Comparison of ENCODE assay signal across 20 cellular contexts in genomic region chr7:8172372-8173354, GRCh38.
DNase-seq lines count a peak whose midpoint lies in the region; ATAC-seq and TF ChIP-seq lines count a peak whose summit lies in the region.
"Had no signal": no experiment of that assay in that cellular context is flagged by ENCODE, and none has a peak within 500 bp of the region (broad histone marks: within the 10 kb centered on the region; RNA-seq: fewer than 3 reads in every experiment).

No MANE protein-coding gene starts in this region.

- H3K4me2 ChIP-seq in mesenchymal stem cell (ENCODE audit: low read length, poor library complexity, severe bottlenecking): no peak overlapping the region
- H3K4me2 ChIP-seq: PC-9 had no signal

- DNase-seq in natural killer cell treated with Interleukin-12 subunit alpha and Interleukin-12 subunit beta and Interleukin-15 and Interleukin-18, amount 100 ng/mL, for 72 hours (ENCODE audit: low spot score): no peak
- DNase-seq in natural killer cell (no peak), adipocyte (ENCODE audit: low read depth) (peak; percentile 9), mesenchymal stem cell (no peak), NCI-H2081 (lab: John Stamatoyannopoulos, UW) (no peak), SKM-1 treated with dmso at 0.1 percent for 144 hours (lab: John Stamatoyannopoulos, UW; ENCODE audit: unreplicated experiment) (no peak), activated gamma-delta T cell treated with Interleukin-2 at 50 U/mL for 16 hours (no peak), A172 (ENCODE audit: low spot score) (no peak)
- DNase-seq: AML-193, DND-41, H9, NCI-H1105 treated with DMSO at 0.1 percent for 48 hours, NCI-H1694, NCI-H2107, NCI-H510A treated with DMSO at 0.1 percent for 48 hours, NCI-H774, PC-9, SIG-M5 had no signal

- H3K14ac ChIP-seq in mesenchymal stem cell (ENCODE audit: low read length in 2 of 2): no peak overlapping the region

- H3K9me3 Mint-ChIP-seq in natural killer cell treated with Interleukin-12 subunit alpha and Interleukin-12 subunit beta and Interleukin-15 and Interleukin-18, amount 100 ng/mL, for 72 hours: no peaks in the 10 kb centered on the region
- no peaks in the 10 kb centered on the region for H3K9me3 Mint-ChIP-seq in natural killer cell
- H3K9me3 Mint-ChIP-seq: H9 had no signal

- no peak overlapping the region for H2BK5ac ChIP-seq in mesenchymal stem cell (ENCODE audit: low read depth, low read length, poor library complexity, severe bottlenecking)

- no peak overlapping the region for H2BK12ac ChIP-seq in mesenchymal stem cell (ENCODE audit: low read length in 2 of 2)

- H3K4me1 ChIP-seq in adipocyte (ENCODE audit: control insufficient read depth, insufficient read depth, low read length): peaks cover 26% of the 10 kb centered on the region
- no peaks in the 10 kb centered on the region for H3K4me1 ChIP-seq in mesenchymal stem cell (ENCODE audit: control insufficient read depth, insufficient read depth, low read depth, low read length)

- no peak overlapping the region for H3K27ac ChIP-seq in mesenchymal stem cell (ENCODE audit: low read length, poor library complexity, severe bottlenecking)
- H3K27ac ChIP-seq: C4-2B, PC-9, RWPE1 had no signal

- no peak overlapping the region for H3K23ac ChIP-seq in mesenchymal stem cell (ENCODE audit: low read length in 2 of 2)

- H3K4me1 Mint-ChIP-seq in natural killer cell treated with Interleukin-12 subunit alpha and Interleukin-12 subunit beta and Interleukin-15 and Interleukin-18, amount 100 ng/mL, for 72 hours (ENCODE audit: low read depth in 2 of 2): peaks cover 29 to 38% of the 10 kb centered on the region in 2 donors
- H3K4me1 Mint-ChIP-seq in natural killer cell: peaks cover 39 to 45% of the 10 kb centered on the region in 2 donors

- no peak overlapping the region for H3K4me3 Mint-ChIP-seq in natural killer cell treated with Interleukin-12 subunit alpha and Interleukin-12 subunit beta and Interleukin-15 and Interleukin-18, amount 100 ng/mL, for 72 hours
- H3K4me3 Mint-ChIP-seq in natural killer cell: no peak overlapping the region
- H3K4me3 Mint-ChIP-seq: H9 had no signal

- H3K9ac ChIP-seq in adipocyte (ENCODE audit: low read length) (no peak overlapping the region), mesenchymal stem cell (ENCODE audit: low read length) (no peak overlapping the region)

- no peaks in the 10 kb centered on the region for H3K36me3 ChIP-seq in adipocyte (ENCODE audit: control insufficient read depth, insufficient read depth, low read length, severe bottlenecking)
- H3K36me3 ChIP-seq in mesenchymal stem cell (ENCODE audit: control insufficient read depth in 1 of 2, insufficient read depth in 2 of 2, low read depth in 1 of 2, low read length in 2 of 2): no peaks in the 10 kb centered on the region

- peak overlapping the region; percentile 19 to 92 for H3K27ac Mint-ChIP-seq in natural killer cell treated with Interleukin-12 subunit alpha and Interleukin-12 subunit beta and Interleukin-15 and Interleukin-18, amount 100 ng/mL, for 72 hours
- H3K27ac Mint-ChIP-seq in natural killer cell: no peak overlapping the region
- H3K27ac Mint-ChIP-seq: H9 had no signal

- H2BK120ac ChIP-seq in mesenchymal stem cell (ENCODE audit: low read depth, low read length): peak overlapping the region; percentile 34

- no peak overlapping the region for H2BK15ac ChIP-seq in mesenchymal stem cell (ENCODE audit: low read depth, poor library complexity, severe bottlenecking)

- H2AK5ac ChIP-seq in mesenchymal stem cell (ENCODE audit: low read length, severe bottlenecking): no peak overlapping the region

- no peaks in the 10 kb centered on the region for H3K79me1 ChIP-seq in mesenchymal stem cell (replicated peaks; ENCODE audit: low read length, poor library complexity, severe bottlenecking)

- no peak overlapping the region for H4K91ac ChIP-seq in mesenchymal stem cell (ENCODE audit: low read length)

- no peak overlapping the region for H2AFZ ChIP-seq in mesenchymal stem cell (ENCODE audit: low read depth, low read length)
- H2AFZ ChIP-seq: PC-9 had no signal

- H3K27me3 ChIP-seq in adipocyte (replicated peaks; ENCODE audit: control insufficient read depth, insufficient read depth, low read length): no peaks in the 10 kb centered on the region
- no peaks in the 10 kb centered on the region for H3K27me3 ChIP-seq in mesenchymal stem cell (ENCODE audit: control insufficient read depth in 1 of 2, insufficient read depth in 1 of 2, low read length in 2 of 2)

- H3K27me3 Mint-ChIP-seq in natural killer cell treated with Interleukin-12 subunit alpha and Interleukin-12 subunit beta and Interleukin-15 and Interleukin-18, amount 100 ng/mL, for 72 hours: no peaks in the 10 kb centered on the region
- no peaks in the 10 kb centered on the region for H3K27me3 Mint-ChIP-seq in natural killer cell (ENCODE audit: low read depth in 2 of 2)

- no peak for ATAC-seq in natural killer cell treated with Interleukin-12 subunit alpha and Interleukin-12 subunit beta and Interleukin-15 and Interleukin-18, amount 100 ng/mL, for 72 hours
- no peak for ATAC-seq in natural killer cell

- H3K4me3 ChIP-seq in adipocyte (ENCODE audit: low read length) (peak overlapping the region; percentile 4), mesenchymal stem cell (ENCODE audit: insufficient read depth in 1 of 2, low read depth in 1 of 2, low read length in 2 of 2) (no peak overlapping the region)
- H3K4me3 ChIP-seq: PC-9 had no signal

- no peak overlapping the region for H4K8ac ChIP-seq in mesenchymal stem cell (ENCODE audit: low read length)

- H3K9me3 ChIP-seq in adipocyte (ENCODE audit: control insufficient read depth, low read length) (no peaks in the 10 kb centered on the region), mesenchymal stem cell (ENCODE audit: control insufficient read depth, low read length) (no peaks in the 10 kb centered on the region)

- intact Hi-C loops in natural killer cell (cut with micrococcal nuclease): no loop called here

- H3K18ac ChIP-seq in mesenchymal stem cell (ENCODE audit: low read depth in 1 of 2, low read length in 2 of 2): no peak overlapping the region

- H3K4ac ChIP-seq in mesenchymal stem cell (ENCODE audit: low read depth in 1 of 2, low read length in 2 of 2): no peak overlapping the region

- WGBS in mesenchymal stem cell: 82% methylated on average over 3 of the region's 5 CpGs

- H3K36me3 Mint-ChIP-seq in natural killer cell treated with Interleukin-12 subunit alpha and Interleukin-12 subunit beta and Interleukin-15 and Interleukin-18, amount 100 ng/mL, for 72 hours: no peaks in the 10 kb centered on the region
- no peaks in the 10 kb centered on the region for H3K36me3 Mint-ChIP-seq in natural killer cell

- no peak for TF ChIP-seq CTCF in natural killer cell (IDR thresholded peaks at IDR 0.05)

Comparison
In these comparisons a context has a peak if more than half of its experiments do, and no peak if none do; other contexts are left out.
1. H3K27ac Mint-ChIP-seq: peak in natural killer cell treated with Interleukin-12 subunit alpha and Interleukin-12 subunit beta and Interleukin-15 and Interleukin-18, amount 100 ng/mL, for 72 hours (2 of 2); none in natural killer cell (0 of 2).